Comparison of ENCODE assay signal across 4 cellular contexts in the genomic region with DNA sequence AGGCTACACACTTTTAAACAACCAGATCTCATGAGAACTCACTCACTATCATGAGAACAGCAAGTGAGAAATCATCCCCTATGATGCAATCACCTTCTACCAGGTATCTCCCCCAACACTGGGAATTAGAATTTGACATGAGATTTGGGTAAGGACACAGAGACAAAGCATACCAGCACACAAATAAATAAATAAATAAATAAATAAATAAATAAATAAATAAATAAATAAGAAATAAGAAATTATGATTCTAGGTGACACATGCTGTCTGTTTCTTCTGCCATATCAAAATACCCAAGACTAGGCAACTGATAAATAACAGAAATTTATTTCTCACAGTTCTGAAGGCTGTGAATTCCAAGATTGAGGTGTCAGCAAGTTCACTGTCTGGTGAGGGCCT.
A peak's percentile ranks its signal among the peaks of the same experiment; 100 is the strongest.
TF ChIP-seq lines count a peak whose summit lies in the region.

No MANE protein-coding gene starts in this region.

TF ChIP-seq in A549, 52 proteins besides CTCF, POLR2A, EP300 and RAD21:
- peak; percentile 66 for TF ChIP-seq ZC3H11A (IDR thresholded peaks at IDR 0.05)
- TF ChIP-seq, protein P1, sequence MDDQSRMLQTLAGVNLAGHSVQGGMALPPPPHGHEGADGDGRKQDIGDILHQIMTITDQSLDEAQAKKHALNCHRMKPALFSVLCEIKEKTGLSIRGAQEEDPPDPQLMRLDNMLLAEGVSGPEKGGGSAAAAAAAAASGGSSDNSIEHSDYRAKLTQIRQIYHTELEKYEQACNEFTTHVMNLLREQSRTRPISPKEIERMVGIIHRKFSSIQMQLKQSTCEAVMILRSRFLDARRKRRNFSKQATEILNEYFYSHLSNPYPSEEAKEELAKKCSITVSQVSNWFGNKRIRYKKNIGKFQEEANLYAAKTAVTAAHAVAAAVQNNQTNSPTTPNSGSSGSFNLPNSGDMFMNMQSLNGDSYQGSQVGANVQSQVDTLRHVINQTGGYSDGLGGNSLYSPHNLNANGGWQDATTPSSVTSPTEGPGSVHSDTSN (IDR thresholded peaks at IDR 0.05): no peak
- TF ChIP-seq, protein P2, sequence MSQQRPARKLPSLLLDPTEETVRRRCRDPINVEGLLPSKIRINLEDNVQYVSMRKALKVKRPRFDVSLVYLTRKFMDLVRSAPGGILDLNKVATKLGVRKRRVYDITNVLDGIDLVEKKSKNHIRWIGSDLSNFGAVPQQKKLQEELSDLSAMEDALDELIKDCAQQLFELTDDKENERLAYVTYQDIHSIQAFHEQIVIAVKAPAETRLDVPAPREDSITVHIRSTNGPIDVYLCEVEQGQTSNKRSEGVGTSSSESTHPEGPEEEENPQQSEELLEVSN (IDR thresholded peaks at IDR 0.05; ENCODE audit: borderline replicate concordance, low read depth): no peak
- no peak for TF ChIP-seq HOXB5 (CRISPR knock-in tag; IDR thresholded peaks at IDR 0.05)
TF ChIP-seq in A549: peak in this region for 1.

TF ChIP-seq in HEK293, 187 proteins besides CTCF, POLR2A, EP300 and RAD21 (continues in another document):
- TF ChIP-seq ZNF596 (tag by site-specific recombination; IDR thresholded peaks at IDR 0.05) (no peak), ZNF146 (tag by site-specific recombination; IDR thresholded peaks at IDR 0.05) (no peak), IKZF3 (tag by site-specific recombination; IDR thresholded peaks at IDR 0.05) (no peak), ZNF433 (tag by site-specific recombination; IDR thresholded peaks at IDR 0.05; ENCODE audit: low read depth) (peak; percentile 57; the same call in 1 of the 2 replicates), ZSCAN30 (tag by site-specific recombination; IDR thresholded peaks at IDR 0.05) (no peak), ZNF558 (tag by site-specific recombination; IDR thresholded peaks at IDR 0.05) (0 out of 2 replicates have a peak, but pooled peaks have one; percentile 36), ZNF76 (tag by site-specific recombination; IDR thresholded peaks at IDR 0.05; ENCODE audit: borderline replicate concordance, low read depth) (no peak), ZNF530 (tag by site-specific recombination; IDR thresholded peaks at IDR 0.05; ENCODE audit: low read depth) (no peak), ZNF423 (tag by site-specific recombination; IDR thresholded peaks at IDR 0.05) (no peak), HOXD13 (CRISPR knock-in tag; IDR thresholded peaks at IDR 0.05; ENCODE audit: borderline replicate concordance) (no peak), ZNF132 (tag by site-specific recombination; IDR thresholded peaks at IDR 0.05; ENCODE audit: borderline replicate concordance) (no peak), REPIN1 (tag by site-specific recombination; IDR thresholded peaks at IDR 0.05; ENCODE audit: low read depth) (no peak), ZNF155 (tag by site-specific recombination; IDR thresholded peaks at IDR 0.05) (no peak)
- TF ChIP-seq, protein P3, sequence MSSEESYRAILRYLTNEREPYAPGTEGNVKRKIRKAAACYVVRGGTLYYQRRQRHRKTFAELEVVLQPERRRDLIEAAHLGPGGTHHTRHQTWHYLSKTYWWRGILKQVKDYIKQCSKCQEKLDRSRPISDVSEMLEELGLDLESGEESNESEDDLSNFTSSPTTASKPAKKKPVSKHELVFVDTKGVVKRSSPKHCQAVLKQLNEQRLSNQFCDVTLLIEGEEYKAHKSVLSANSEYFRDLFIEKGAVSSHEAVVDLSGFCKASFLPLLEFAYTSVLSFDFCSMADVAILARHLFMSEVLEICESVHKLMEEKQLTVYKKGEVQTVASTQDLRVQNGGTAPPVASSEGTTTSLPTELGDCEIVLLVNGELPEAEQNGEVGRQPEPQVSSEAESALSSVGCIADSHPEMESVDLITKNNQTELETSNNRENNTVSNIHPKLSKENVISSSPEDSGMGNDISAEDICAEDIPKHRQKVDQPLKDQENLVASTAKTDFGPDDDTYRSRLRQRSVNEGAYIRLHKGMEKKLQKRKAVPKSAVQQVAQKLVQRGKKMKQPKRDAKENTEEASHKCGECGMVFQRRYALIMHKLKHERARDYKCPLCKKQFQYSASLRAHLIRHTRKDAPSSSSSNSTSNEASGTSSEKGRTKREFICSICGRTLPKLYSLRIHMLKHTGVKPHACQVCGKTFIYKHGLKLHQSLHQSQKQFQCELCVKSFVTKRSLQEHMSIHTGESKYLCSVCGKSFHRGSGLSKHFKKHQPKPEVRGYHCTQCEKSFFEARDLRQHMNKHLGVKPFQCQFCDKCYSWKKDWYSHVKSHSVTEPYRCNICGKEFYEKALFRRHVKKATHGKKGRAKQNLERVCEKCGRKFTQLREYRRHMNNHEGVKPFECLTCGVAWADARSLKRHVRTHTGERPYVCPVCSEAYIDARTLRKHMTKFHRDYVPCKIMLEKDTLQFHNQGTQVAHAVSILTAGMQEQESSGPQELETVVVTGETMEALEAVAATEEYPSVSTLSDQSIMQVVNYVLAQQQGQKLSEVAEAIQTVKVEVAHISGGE (tag by site-specific recombination; conservative IDR thresholded peaks at IDR 0.05; ENCODE audit: low read depth): peak; percentile 63
- TF ChIP-seq, protein P4, sequence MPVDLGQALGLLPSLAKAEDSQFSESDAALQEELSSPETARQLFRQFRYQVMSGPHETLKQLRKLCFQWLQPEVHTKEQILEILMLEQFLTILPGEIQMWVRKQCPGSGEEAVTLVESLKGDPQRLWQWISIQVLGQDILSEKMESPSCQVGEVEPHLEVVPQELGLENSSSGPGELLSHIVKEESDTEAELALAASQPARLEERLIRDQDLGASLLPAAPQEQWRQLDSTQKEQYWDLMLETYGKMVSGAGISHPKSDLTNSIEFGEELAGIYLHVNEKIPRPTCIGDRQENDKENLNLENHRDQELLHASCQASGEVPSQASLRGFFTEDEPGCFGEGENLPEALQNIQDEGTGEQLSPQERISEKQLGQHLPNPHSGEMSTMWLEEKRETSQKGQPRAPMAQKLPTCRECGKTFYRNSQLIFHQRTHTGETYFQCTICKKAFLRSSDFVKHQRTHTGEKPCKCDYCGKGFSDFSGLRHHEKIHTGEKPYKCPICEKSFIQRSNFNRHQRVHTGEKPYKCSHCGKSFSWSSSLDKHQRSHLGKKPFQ (tag by site-specific recombination; IDR thresholded peaks at IDR 0.05): no peak

TF ChIP-seq in IMR-90, 13 proteins besides CTCF, POLR2A, EP300 and RAD21:
- TF ChIP-seq MAFK (IDR thresholded peaks at IDR 0.05; ENCODE audit: low read depth, low read length) (no peak), CEBPB (IDR thresholded peaks at IDR 0.05; ENCODE audit: low read depth, low read length) (0 out of 2 replicates have a peak, but pooled peaks have one; percentile 10)

TF ChIP-seq in HepG2, 621 proteins besides CTCF, POLR2A, EP300 and RAD21:
- TF ChIP-seq CEBPB (IDR thresholded peaks at IDR 0.05; ENCODE audit: borderline replicate concordance, low read depth, low read length) (peak; percentile 54; the same call in 1 of the 2 replicates), ATF7 (IDR thresholded peaks at IDR 0.05) (peak; percentile 13; the same call in 1 of the 2 replicates), ATF7 (CRISPR knock-in tag; IDR thresholded peaks at IDR 0.05) (no peak)
- TF ChIP-seq, protein P5, sequence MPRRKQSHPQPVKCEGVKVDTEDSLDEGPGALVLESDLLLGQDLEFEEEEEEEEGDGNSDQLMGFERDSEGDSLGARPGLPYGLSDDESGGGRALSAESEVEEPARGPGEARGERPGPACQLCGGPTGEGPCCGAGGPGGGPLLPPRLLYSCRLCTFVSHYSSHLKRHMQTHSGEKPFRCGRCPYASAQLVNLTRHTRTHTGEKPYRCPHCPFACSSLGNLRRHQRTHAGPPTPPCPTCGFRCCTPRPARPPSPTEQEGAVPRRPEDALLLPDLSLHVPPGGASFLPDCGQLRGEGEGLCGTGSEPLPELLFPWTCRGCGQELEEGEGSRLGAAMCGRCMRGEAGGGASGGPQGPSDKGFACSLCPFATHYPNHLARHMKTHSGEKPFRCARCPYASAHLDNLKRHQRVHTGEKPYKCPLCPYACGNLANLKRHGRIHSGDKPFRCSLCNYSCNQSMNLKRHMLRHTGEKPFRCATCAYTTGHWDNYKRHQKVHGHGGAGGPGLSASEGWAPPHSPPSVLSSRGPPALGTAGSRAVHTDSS (CRISPR knock-in tag; conservative IDR thresholded peaks at IDR 0.05): no peak
TF ChIP-seq in HepG2: peak in this region for 2.
